ENCODE assay signal across 1 cellular context in the genomic region with DNA sequence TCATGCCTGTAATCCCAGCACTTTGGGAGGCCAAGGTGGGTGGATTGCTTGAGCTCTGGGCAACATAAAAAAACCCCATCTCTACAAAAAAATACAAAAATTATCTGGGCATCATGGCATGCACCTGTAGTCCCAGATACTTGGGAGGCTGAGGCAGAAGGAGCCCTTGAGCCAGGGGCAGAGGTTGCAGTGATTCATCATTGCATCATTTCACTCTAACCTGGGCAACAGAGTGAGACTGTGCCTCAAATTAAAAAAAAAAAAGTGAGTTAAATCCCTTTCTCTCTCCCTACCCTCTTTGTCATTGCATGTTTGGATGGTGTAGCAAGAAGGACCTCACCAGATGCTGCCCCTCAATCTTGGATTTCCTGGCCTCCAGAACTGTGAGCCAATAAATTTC.
TF ChIP-seq lines count a peak whose summit lies in the region.

No MANE protein-coding gene starts in this region.

TF ChIP-seq in GM23338, 12 proteins besides CTCF, POLR2A, EP300 and RAD21 (continued from another document):
- TF ChIP-seq, protein P1, sequence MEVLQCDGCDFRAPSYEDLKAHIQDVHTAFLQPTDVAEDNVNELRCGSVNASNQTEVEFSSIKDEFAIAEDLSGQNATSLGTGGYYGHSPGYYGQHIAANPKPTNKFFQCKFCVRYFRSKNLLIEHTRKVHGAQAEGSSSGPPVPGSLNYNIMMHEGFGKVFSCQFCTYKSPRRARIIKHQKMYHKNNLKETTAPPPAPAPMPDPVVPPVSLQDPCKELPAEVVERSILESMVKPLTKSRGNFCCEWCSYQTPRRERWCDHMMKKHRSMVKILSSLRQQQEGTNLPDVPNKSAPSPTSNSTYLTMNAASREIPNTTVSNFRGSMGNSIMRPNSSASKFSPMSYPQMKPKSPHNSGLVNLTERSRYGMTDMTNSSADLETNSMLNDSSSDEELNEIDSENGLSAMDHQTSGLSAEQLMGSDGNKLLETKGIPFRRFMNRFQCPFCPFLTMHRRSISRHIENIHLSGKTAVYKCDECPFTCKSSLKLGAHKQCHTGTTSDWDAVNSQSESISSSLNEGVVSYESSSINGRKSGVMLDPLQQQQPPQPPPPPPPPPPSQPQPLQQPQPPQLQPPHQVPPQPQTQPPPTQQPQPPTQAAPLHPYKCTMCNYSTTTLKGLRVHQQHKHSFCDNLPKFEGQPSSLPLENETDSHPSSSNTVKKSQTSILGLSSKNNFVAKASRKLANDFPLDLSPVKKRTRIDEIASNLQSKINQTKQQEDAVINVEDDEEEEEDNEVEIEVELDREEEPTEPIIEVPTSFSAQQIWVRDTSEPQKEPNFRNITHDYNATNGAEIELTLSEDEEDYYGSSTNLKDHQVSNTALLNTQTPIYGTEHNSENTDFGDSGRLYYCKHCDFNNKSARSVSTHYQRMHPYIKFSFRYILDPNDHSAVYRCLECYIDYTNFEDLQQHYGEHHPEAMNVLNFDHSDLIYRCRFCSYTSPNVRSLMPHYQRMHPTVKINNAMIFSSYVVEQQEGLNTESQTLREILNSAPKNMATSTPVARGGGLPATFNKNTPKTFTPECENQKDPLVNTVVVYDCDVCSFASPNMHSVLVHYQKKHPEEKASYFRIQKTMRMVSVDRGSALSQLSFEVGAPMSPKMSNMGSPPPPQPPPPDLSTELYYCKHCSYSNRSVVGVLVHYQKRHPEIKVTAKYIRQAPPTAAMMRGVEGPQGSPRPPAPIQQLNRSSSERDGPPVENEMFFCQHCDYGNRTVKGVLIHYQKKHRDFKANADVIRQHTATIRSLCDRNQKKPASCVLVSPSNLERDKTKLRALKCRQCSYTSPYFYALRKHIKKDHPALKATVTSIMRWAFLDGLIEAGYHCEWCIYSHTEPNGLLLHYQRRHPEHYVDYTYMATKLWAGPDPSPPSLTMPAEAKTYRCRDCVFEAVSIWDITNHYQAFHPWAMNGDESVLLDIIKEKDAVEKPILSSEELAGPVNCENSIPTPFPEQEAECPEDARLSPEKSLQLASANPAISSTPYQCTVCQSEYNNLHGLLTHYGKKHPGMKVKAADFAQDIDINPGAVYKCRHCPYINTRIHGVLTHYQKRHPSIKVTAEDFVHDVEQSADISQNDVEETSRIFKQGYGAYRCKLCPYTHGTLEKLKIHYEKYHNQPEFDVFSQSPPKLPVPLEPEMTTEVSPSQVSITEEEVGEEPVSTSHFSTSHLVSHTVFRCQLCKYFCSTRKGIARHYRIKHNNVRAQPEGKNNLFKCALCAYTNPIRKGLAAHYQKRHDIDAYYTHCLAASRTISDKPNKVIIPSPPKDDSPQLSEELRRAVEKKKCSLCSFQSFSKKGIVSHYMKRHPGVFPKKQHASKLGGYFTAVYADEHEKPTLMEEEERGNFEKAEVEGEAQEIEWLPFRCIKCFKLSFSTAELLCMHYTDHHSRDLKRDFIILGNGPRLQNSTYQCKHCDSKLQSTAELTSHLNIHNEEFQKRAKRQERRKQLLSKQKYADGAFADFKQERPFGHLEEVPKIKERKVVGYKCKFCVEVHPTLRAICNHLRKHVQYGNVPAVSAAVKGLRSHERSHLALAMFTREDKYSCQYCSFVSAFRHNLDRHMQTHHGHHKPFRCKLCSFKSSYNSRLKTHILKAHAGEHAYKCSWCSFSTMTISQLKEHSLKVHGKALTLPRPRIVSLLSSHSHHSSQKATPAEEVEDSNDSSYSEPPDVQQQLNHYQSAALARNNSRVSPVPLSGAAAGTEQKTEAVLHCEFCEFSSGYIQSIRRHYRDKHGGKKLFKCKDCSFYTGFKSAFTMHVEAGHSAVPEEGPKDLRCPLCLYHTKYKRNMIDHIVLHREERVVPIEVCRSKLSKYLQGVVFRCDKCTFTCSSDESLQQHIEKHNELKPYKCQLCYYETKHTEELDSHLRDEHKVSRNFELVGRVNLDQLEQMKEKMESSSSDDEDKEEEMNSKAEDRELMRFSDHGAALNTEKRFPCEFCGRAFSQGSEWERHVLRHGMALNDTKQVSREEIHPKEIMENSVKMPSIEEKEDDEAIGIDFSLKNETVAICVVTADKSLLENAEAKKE (CRISPR knock-in tag; IDR thresholded peaks at IDR 0.05), result no peak
- TF ChIP-seq EZH2 (IDR thresholded peaks at IDR 0.05; ENCODE audit: low read depth, unreplicated experiment) (no peak), REST (IDR thresholded peaks at IDR 0.05; ENCODE audit: unreplicated experiment) (no peak), POLR2AphosphoS5 (IDR thresholded peaks at IDR 0.05; ENCODE audit: low read depth) (no peak), STAT1 (IDR thresholded peaks at IDR 0.05; ENCODE audit: unreplicated experiment) (no peak)
- TF ChIP-seq, protein P2, sequence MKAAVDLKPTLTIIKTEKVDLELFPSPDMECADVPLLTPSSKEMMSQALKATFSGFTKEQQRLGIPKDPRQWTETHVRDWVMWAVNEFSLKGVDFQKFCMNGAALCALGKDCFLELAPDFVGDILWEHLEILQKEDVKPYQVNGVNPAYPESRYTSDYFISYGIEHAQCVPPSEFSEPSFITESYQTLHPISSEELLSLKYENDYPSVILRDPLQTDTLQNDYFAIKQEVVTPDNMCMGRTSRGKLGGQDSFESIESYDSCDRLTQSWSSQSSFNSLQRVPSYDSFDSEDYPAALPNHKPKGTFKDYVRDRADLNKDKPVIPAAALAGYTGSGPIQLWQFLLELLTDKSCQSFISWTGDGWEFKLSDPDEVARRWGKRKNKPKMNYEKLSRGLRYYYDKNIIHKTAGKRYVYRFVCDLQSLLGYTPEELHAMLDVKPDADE (IDR thresholded peaks at IDR 0.05), result no peak
TF ChIP-seq in GM23338: peak in this region for 0.
